Comparison of ENCODE assay signal across 14 cellular contexts in genomic region chr16:88432174-88432573, GRCh38. TPM values are rescaled to one million over a fixed set of nuclear protein-coding genes. Genes with fewer than 3 reads are reported as not detected.
"Had no signal": no experiment of that assay in that cellular context is flagged by ENCODE, and none has a peak within 500 bp of the region (broad histone marks: within the 10 kb centered on the region; RNA-seq: fewer than 3 reads in every experiment).

No MANE protein-coding gene starts in this region.

- H3K9ac ChIP-seq: parathyroid adenoma had no signal

- ATAC-seq: gastrocnemius medialis, heart right ventricle, left lung had no signal

- H2AFZ ChIP-seq: parathyroid adenoma had no signal

- H3K79me2 ChIP-seq: parathyroid adenoma had no signal

- H3K4me3 ChIP-seq: gastrocnemius medialis, left lung had no signal

- H3K27ac ChIP-seq: coronary artery, epithelial cell of prostate, gastrocnemius medialis, heart right ventricle, left lung, parathyroid adenoma had no signal

- DNase-seq: activated CD4-positive, alpha-beta memory T cell treated with anti-CD3 and anti-CD28 coated beads, Interleukin-2, amount 10 ng/mL, durations not matched to agents 7 days and 5 days; activated CD4-positive, CD25-positive, alpha-beta regulatory T cell treated with anti-CD3 and anti-CD28 coated beads, Interleukin-2, amount 50 U/mL, for 72 hours; activated CD8-positive, alpha-beta memory T cell treated with anti-CD3 and anti-CD28 coated beads, Interleukin-2, amount 50 U/mL, for 48 hours; activated effector memory CD4-positive, alpha-beta T cell treated with anti-CD3 and anti-CD28 coated beads, Interleukin-2, amount 50 U/mL, for 16 hours; caudate nucleus; effector CD4-positive, alpha-beta T cell; gastrocnemius medialis; heart right ventricle; left lung; stimulated activated CD4-positive, alpha-beta T cell treated with anti-CD3 and anti-CD28 coated beads, Interleukin-4, amount 100 ng/mL, for 1 hour had no signal

- H3K9me3 ChIP-seq: gastrocnemius medialis, heart right ventricle, left lung had no signal

- H3K36me3 ChIP-seq: gastrocnemius medialis, heart right ventricle, left lung had no signal

- H3K27ac Mint-ChIP-seq: activated CD4-positive, alpha-beta memory T cell treated with anti-CD3 and anti-CD28 coated beads, Interleukin-2, amount 10 ng/mL, durations not matched to agents 7 days and 5 days had no signal

- H3K4me3 Mint-ChIP-seq: activated CD4-positive, alpha-beta memory T cell treated with anti-CD3 and anti-CD28 coated beads, Interleukin-2, amount 10 ng/mL, durations not matched to agents 7 days and 5 days had no signal

- H3K4me1 ChIP-seq: parathyroid adenoma had no signal

- H3K9me3 Mint-ChIP-seq: activated CD4-positive, alpha-beta memory T cell treated with anti-CD3 and anti-CD28 coated beads, Interleukin-2, amount 10 ng/mL, durations not matched to agents 7 days and 5 days had no signal

RNA-seq across cellular contexts. Expression of gene ZNF469, which starts 49.4 kb away (rescaled TPM):
- polyA plus RNA-seq: keratinocyte had no signal
